19 cellular contexts compared by ENCODE assay signal in the genomic region with DNA sequence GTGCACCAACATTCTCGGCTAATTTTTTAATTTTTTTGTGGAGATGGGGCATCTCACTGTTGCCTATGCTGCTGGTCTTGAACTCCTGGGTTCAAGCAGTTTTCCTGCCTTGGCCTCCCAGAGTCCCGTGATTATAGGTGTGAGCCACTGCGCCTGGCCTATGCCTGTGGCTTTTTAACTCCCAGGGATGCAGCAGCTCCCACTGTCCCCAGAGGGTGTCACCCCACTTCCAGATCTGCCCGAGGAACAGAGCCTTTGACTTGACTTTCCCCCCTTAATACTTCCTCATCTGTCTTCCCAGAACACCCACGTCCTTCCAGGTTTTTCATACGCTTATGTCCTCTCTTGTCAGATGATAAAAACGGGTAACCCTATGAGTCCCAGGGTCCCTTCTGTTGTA. TPM values are rescaled to one million over a fixed set of nuclear protein-coding genes. Genes with fewer than 3 reads are reported as not detected.
DNase-seq lines count a peak whose midpoint lies in the region; TF ChIP-seq lines count a peak whose summit lies in the region.
"Had no signal": no experiment of that assay in that cellular context is flagged by ENCODE, and none has a peak within 500 bp of the region (broad histone marks: within the 10 kb centered on the region; RNA-seq: fewer than 3 reads in every experiment).

No MANE protein-coding gene starts in this region.

- H3K79me1 ChIP-seq in trophoblast cell (ENCODE audit: low read length), result peaks cover 8% of the 10 kb centered on the region

- H2BK120ac ChIP-seq in trophoblast cell (ENCODE audit: insufficient read depth, low read length, poor library complexity), result peak overlapping the region; percentile 11

- H3K4me3 ChIP-seq in GM12864 (ENCODE audit: low read depth, low read length) (no peak overlapping the region), NB4 (ENCODE audit: low read depth, low read length) (no peak overlapping the region), epithelial cell of proximal tubule (ENCODE audit: low read depth, low read length) (no peak overlapping the region), trophoblast cell (ENCODE audit: low read depth, low read length) (no peak overlapping the region), prostate gland (no peak overlapping the region), BE2C (ENCODE audit: low read depth, low read length) (no peak overlapping the region)
- H3K4me3 ChIP-seq: BLaER1 treated with 17β-estradiol and CSF1 and Interleukin-3, amounts not matched to agents 10 nM and 100 nM; heart left ventricle; spleen; stomach had no signal

- peak overlapping the region; percentile 13 for H4K91ac ChIP-seq in trophoblast cell (ENCODE audit: low read depth, low read length)

- H3K4me1 ChIP-seq in trophoblast cell (ENCODE audit: control insufficient read depth in 1 of 2, insufficient read depth in 2 of 2, low read length in 2 of 2) (peaks cover 5 to 14% of the 10 kb centered on the region in 2 experiments), prostate gland (replicated peaks) (peaks cover 5% of the 10 kb centered on the region), BE2C (no peaks in the 10 kb centered on the region)

- no peak overlapping the region for H3K4me2 ChIP-seq in trophoblast cell (ENCODE audit: low read length)

- no peak for TF ChIP-seq POLR2A in NB4 (IDR thresholded peaks at IDR 0.05; ENCODE audit: extremely low read depth, insufficient read length)
- no peak for TF ChIP-seq POLR2A in prostate gland (IDR thresholded peaks at IDR 0.05)

- H3K27ac ChIP-seq in trophoblast cell (ENCODE audit: low read depth, low read length), result no peak overlapping the region
- no peak overlapping the region for H3K27ac ChIP-seq in prostate gland
- H3K27ac ChIP-seq: BLaER1 treated with 17β-estradiol and CSF1 and Interleukin-3, amounts not matched to agents 10 nM and 100 nM; heart left ventricle; spleen had no signal

- intact Hi-C loops in prostate gland (cut with DNase I), result no loop called here

- H3K36me3 ChIP-seq in trophoblast cell (ENCODE audit: control insufficient read depth in 1 of 2, insufficient read depth in 2 of 2, low read length in 2 of 2) (no peaks in the 10 kb centered on the region), prostate gland (no peaks in the 10 kb centered on the region), BE2C (no peaks in the 10 kb centered on the region)
- H3K36me3 ChIP-seq: BLaER1 treated with 17β-estradiol and CSF1 and Interleukin-3, amounts not matched to agents 10 nM and 100 nM; heart left ventricle; spleen; stomach had no signal

- no peak overlapping the region for H3K4ac ChIP-seq in trophoblast cell (ENCODE audit: low read depth, low read length)

- H2BK5ac ChIP-seq in trophoblast cell (ENCODE audit: low read depth, low read length, poor library complexity), result no peak overlapping the region

- H4K8ac ChIP-seq in trophoblast cell (ENCODE audit: low read depth, low read length), result peak overlapping the region; percentile 29

- H3K9ac ChIP-seq in trophoblast cell (ENCODE audit: low read length), result no peak overlapping the region
- H3K9ac ChIP-seq: BLaER1 treated with 17β-estradiol and CSF1 and Interleukin-3, amounts not matched to agents 10 nM and 100 nM had no signal

- TF ChIP-seq CTCF in GM12864 (IDR thresholded peaks at IDR 0.05; ENCODE audit: low read depth, low read length, missing control alignments) (peak; percentile 22), NB4 (IDR thresholded peaks at IDR 0.05; ENCODE audit: low read depth, low read length) (peak; percentile 5), epithelial cell of proximal tubule (conservative IDR thresholded peaks at IDR 0.05; ENCODE audit: low read depth, low read length) (peak; percentile 18), prostate gland (IDR thresholded peaks at IDR 0.05) (no peak), BE2C (IDR thresholded peaks at IDR 0.05; ENCODE audit: low read depth, low read length) (no peak)

- H2AFZ ChIP-seq in trophoblast cell (ENCODE audit: insufficient read depth, low read length, poor library complexity), result no peak overlapping the region

- no peak overlapping the region for H4K12ac ChIP-seq in trophoblast cell (ENCODE audit: low read depth, low read length)

- H3K27me3 ChIP-seq in trophoblast cell (ENCODE audit: insufficient read depth, low read length) (no peaks in the 10 kb centered on the region), prostate gland (replicated peaks; ENCODE audit: insufficient read depth) (no peaks in the 10 kb centered on the region), BE2C (no peaks in the 10 kb centered on the region)
- H3K27me3 ChIP-seq: BLaER1 treated with 17β-estradiol and CSF1 and Interleukin-3, amounts not matched to agents 10 nM and 100 nM; heart left ventricle; spleen; stomach had no signal

- H2AK5ac ChIP-seq in trophoblast cell (ENCODE audit: low read length), result no peak overlapping the region

- H3K79me2 ChIP-seq in trophoblast cell (ENCODE audit: control insufficient read depth, insufficient read depth, low read length, poor library complexity), result no peaks in the 10 kb centered on the region

- no peak overlapping the region for H3K14ac ChIP-seq in trophoblast cell (ENCODE audit: low read length)

- H3K18ac ChIP-seq in trophoblast cell (ENCODE audit: low read length), result no peak overlapping the region

- H3K23ac ChIP-seq in trophoblast cell (ENCODE audit: low read length), result no peak overlapping the region

- WGBS in trophoblast cell (ENCODE audit: extremely low coverage, insufficient coverage, insufficient read length), result no CpG with 5 or more reads among the region's 7 CpGs
- WGBS in prostate gland, result 79% methylated on average over 7 of the region's 7 CpGs

- no peaks in the 10 kb centered on the region for H3K9me3 ChIP-seq in trophoblast cell (ENCODE audit: insufficient read depth, low read depth, low read length)
- H3K9me3 ChIP-seq in prostate gland, result no peaks in the 10 kb centered on the region
- no peaks in the 10 kb centered on the region for H3K9me3 ChIP-seq in BE2C
- H3K9me3 ChIP-seq: BLaER1 treated with 17β-estradiol and CSF1 and Interleukin-3, amounts not matched to agents 10 nM and 100 nM; heart left ventricle; spleen; stomach had no signal

- DNase-seq in GM12864 (ENCODE audit: low read depth), result no peak
- DNase-seq in NB4 (ENCODE audit: low read depth), result peak; percentile 34
- DNase-seq in epithelial cell of proximal tubule (ENCODE audit: low read depth), result no peak
- no peak for DNase-seq in trophoblast cell
- no peak for DNase-seq in prostate gland (ENCODE audit: low spot score)
- DNase-seq in NCI-H69 (lab: John Stamatoyannopoulos, UW), result no peak
- no peak for DNase-seq in BE2C
- DNase-seq: activated CD4-positive, alpha-beta T cell treated with anti-CD3 and anti-CD28 coated beads for 36 hours; activated CD8-positive, alpha-beta memory T cell treated with anti-CD3 and anti-CD28 coated beads, Interleukin-2, amount 10 ng/mL, durations not matched to agents 7 days and 5 days; effector memory CD8-positive, alpha-beta T cell; GOT3; NCI-H1092; NCI-H2081; NCI-H524; spleen; stimulated activated CD4-positive, alpha-beta T cell treated with anti-CD3 and anti-CD28 coated beads, Interleukin-4, amount 100 ng/mL, for 4 hours; stomach had no signal

- H2BK12ac ChIP-seq in trophoblast cell (ENCODE audit: low read length), result peak overlapping the region; percentile 9

RNA-seq across cellular contexts. Expression of a gene that starts 7.6 kb away (rescaled TPM):
- total RNA-seq in epithelial cell of proximal tubule (80.7 and 112 TPM in 2 replicates), prostate gland (100 to 1,000 TPM in 1 of 2 donors, 10 to 100 TPM in 1; 94.7 to 197 TPM)
- polyA plus RNA-seq in trophoblast cell (2013), result 115 and 121 TPM in 2 replicates
- polyA plus RNA-seq in BE2C (2012; ENCODE audit: insufficient read depth, insufficient read length, low read depth), result 119 TPM

Comparison
In these comparisons a context has a peak if more than half of its experiments do, and no peak if none do; other contexts are left out.
1. CTCF ChIP-seq: peak in GM12864 (single experiment), NB4 (single experiment) and epithelial cell of proximal tubule (single experiment); none in prostate gland (0 of 4) and BE2C (single experiment).